In the genomic region with DNA sequence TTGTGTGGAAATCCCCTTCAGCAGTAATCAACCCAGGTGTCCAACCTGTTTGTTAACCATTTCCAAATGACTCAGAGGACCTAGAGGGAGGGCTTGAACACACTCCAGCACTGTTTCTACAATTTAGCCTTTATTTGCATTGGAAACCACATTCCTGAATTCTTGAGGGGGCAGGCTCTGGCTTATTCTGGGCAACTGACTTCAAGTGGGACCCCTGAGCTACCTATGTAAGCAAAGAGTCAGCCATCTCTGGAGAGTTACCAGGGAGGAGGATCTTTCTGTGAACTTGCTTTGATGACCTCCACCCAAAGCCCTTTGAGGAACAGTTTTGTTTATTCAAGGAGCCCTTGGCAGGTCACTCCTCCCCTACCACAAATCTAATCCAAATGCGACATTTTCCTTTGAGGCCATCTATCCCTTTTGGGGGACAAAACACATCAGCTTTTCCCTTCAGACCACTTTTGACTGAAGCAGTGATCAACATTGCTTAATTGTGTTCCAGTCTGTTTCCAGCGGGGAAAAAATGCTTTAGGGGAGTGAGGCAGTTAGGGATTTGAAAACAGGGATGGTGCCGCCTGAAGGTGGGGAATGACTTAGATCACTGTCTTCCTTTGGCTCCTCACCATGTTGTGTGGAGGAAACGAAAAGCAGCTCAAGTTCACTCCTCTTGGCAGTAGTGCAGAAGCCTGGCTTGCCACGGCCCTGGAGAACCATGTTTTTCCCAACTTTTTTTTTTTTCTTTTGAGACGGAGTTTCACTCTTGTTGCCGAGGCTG, we compare ENCODE assay signal across 1 cellular context.
TF ChIP-seq lines count a peak whose summit lies in the region.

No MANE protein-coding gene starts in this region.

TF ChIP-seq in HepG2, 621 proteins besides CTCF, POLR2A, EP300 and RAD21 (continued from another document and continues in another):
- TF ChIP-seq, protein P1, sequence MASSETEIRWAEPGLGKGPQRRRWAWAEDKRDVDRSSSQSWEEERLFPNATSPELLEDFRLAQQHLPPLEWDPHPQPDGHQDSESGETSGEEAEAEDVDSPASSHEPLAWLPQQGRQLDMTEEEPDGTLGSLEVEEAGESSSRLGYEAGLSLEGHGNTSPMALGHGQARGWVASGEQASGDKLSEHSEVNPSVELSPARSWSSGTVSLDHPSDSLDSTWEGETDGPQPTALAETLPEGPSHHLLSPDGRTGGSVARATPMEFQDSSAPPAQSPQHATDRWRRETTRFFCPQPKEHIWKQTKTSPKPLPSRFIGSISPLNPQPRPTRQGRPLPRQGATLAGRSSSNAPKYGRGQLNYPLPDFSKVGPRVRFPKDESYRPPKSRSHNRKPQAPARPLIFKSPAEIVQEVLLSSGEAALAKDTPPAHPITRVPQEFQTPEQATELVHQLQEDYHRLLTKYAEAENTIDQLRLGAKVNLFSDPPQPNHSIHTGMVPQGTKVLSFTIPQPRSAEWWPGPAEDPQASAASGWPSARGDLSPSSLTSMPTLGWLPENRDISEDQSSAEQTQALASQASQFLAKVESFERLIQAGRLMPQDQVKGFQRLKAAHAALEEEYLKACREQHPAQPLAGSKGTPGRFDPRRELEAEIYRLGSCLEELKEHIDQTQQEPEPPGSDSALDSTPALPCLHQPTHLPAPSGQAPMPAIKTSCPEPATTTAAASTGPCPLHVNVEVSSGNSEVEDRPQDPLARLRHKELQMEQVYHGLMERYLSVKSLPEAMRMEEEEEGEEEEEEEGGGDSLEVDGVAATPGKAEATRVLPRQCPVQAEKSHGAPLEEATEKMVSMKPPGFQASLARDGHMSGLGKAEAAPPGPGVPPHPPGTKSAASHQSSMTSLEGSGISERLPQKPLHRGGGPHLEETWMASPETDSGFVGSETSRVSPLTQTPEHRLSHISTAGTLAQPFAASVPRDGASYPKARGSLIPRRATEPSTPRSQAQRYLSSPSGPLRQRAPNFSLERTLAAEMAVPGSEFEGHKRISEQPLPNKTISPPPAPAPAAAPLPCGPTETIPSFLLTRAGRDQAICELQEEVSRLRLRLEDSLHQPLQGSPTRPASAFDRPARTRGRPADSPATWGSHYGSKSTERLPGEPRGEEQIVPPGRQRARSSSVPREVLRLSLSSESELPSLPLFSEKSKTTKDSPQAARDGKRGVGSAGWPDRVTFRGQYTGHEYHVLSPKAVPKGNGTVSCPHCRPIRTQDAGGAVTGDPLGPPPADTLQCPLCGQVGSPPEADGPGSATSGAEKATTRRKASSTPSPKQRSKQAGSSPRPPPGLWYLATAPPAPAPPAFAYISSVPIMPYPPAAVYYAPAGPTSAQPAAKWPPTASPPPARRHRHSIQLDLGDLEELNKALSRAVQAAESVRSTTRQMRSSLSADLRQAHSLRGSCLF (CRISPR knock-in tag; IDR thresholded peaks at IDR 0.05; ENCODE audit: borderline replicate concordance) = 0 out of 2 replicates have a peak, but pooled peaks have one; percentile 31
- TF ChIP-seq, protein P2, sequence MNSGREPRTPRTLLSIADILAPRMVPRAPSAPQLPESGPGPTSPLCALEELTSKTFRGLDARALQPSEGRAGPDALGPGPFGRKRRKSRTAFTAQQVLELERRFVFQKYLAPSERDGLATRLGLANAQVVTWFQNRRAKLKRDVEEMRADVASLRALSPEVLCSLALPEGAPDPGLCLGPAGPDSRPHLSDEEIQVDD (CRISPR knock-in tag; IDR thresholded peaks at IDR 0.05; ENCODE audit: borderline replicate concordance) = 0 out of 2 replicates have a peak, but pooled peaks have one; percentile 75
- TF ChIP-seq, protein P3, sequence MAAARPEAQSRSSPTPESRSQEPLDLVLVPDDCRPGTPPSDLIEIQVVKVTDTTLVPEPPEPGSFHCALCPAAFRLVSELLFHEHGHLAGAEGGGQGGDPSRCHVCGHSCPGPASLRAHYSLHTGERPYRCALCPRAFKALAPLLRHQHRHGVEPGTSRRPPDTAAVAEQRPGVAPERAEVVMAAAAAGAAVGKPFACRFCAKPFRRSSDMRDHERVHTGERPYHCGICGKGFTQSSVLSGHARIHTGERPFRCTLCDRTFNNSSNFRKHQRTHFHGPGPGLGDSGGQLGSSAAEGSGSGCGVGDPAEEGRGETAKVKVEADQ (CRISPR knock-in tag; IDR thresholded peaks at IDR 0.05; ENCODE audit: borderline replicate concordance) = peak; percentile 74
- peak; percentile 70 for TF ChIP-seq RBFOX2 (IDR thresholded peaks at IDR 0.05; ENCODE audit: low read depth, low read length)
- peak; percentile 86 for TF ChIP-seq ZNF652 (CRISPR knock-in tag; IDR thresholded peaks at IDR 0.05; ENCODE audit: borderline replicate concordance, low read depth)
- TF ChIP-seq AKAP8 (CRISPR knock-in tag; IDR thresholded peaks at IDR 0.05) = no peak
- no peak for TF ChIP-seq NCOR1 (IDR thresholded peaks at IDR 0.05; ENCODE audit: borderline replicate concordance, low read length)
- no peak for TF ChIP-seq PRPF4 (IDR thresholded peaks at IDR 0.05; ENCODE audit: low read depth, low read length, poor library complexity, severe bottlenecking)
- TF ChIP-seq, protein P4, sequence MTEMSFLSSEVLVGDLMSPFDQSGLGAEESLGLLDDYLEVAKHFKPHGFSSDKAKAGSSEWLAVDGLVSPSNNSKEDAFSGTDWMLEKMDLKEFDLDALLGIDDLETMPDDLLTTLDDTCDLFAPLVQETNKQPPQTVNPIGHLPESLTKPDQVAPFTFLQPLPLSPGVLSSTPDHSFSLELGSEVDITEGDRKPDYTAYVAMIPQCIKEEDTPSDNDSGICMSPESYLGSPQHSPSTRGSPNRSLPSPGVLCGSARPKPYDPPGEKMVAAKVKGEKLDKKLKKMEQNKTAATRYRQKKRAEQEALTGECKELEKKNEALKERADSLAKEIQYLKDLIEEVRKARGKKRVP (CRISPR knock-in tag; IDR thresholded peaks at IDR 0.05) = peak in 1 of 2 experiments; percentile 41; a peak in 2 of 4 replicates
- peak; percentile 89; the same call in 1 of the 2 replicates for TF ChIP-seq SALL2 (CRISPR knock-in tag; IDR thresholded peaks at IDR 0.05)
- TF ChIP-seq TOPORS (CRISPR knock-in tag; IDR thresholded peaks at IDR 0.05) = peak; percentile 83; the same call in 1 of the 2 replicates
- TF ChIP-seq ZFP62 (CRISPR knock-in tag; IDR thresholded peaks at IDR 0.05) = no peak
- TF ChIP-seq, protein P5, sequence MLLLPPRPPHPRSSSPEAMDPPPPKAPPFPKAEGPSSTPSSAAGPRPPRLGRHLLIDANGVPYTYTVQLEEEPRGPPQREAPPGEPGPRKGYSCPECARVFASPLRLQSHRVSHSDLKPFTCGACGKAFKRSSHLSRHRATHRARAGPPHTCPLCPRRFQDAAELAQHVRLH (CRISPR knock-in tag; IDR thresholded peaks at IDR 0.05; ENCODE audit: borderline replicate concordance, low read depth) = peak; percentile 77; the same call in 1 of the 2 replicates
- peak; percentile 17; the same call in 1 of the 2 replicates for TF ChIP-seq ZNF124 (CRISPR knock-in tag; IDR thresholded peaks at IDR 0.05)
- TF ChIP-seq MED13 (CRISPR knock-in tag; IDR thresholded peaks at IDR 0.05) = peak; percentile 95
- peak; percentile 6; the same call in 1 of the 2 replicates for TF ChIP-seq MEIS1 (CRISPR knock-in tag; IDR thresholded peaks at IDR 0.05; ENCODE audit: borderline replicate concordance)
- TF ChIP-seq, protein P6, sequence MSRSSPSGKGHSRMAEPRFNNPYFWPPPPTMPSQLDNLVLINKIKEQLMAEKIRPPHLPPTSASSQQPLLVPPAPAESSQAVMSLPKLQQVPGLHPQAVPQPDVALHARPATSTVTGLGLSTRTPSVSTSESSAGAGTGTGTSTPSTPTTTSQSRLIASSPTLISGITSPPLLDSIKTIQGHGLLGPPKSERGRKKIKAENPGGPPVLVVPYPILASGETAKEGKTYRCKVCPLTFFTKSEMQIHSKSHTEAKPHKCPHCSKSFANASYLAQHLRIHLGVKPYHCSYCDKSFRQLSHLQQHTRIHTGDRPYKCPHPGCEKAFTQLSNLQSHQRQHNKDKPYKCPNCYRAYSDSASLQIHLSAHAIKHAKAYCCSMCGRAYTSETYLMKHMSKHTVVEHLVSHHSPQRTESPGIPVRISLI (CRISPR knock-in tag; IDR thresholded peaks at IDR 0.05; ENCODE audit: borderline replicate concordance) = peak; percentile 91; the same call in 1 of the 2 replicates
- peak; percentile 88 for TF ChIP-seq CBFB (CRISPR knock-in tag; IDR thresholded peaks at IDR 0.05)
- 0 out of 2 replicates have a peak, but pooled peaks have one; percentile 30 for TF ChIP-seq NFKBIZ (CRISPR knock-in tag; IDR thresholded peaks at IDR 0.05)
- peak; percentile 88 for TF ChIP-seq NFIC (IDR thresholded peaks at IDR 0.05; ENCODE audit: low read length)
- peak; percentile 72 for TF ChIP-seq NR2F2 (IDR thresholded peaks at IDR 0.05; ENCODE audit: borderline replicate concordance, low read depth)
- TF ChIP-seq ZNF496 (CRISPR knock-in tag; IDR thresholded peaks at IDR 0.05; ENCODE audit: insufficient replicate concordance) = no peak
- TF ChIP-seq, protein P7, sequence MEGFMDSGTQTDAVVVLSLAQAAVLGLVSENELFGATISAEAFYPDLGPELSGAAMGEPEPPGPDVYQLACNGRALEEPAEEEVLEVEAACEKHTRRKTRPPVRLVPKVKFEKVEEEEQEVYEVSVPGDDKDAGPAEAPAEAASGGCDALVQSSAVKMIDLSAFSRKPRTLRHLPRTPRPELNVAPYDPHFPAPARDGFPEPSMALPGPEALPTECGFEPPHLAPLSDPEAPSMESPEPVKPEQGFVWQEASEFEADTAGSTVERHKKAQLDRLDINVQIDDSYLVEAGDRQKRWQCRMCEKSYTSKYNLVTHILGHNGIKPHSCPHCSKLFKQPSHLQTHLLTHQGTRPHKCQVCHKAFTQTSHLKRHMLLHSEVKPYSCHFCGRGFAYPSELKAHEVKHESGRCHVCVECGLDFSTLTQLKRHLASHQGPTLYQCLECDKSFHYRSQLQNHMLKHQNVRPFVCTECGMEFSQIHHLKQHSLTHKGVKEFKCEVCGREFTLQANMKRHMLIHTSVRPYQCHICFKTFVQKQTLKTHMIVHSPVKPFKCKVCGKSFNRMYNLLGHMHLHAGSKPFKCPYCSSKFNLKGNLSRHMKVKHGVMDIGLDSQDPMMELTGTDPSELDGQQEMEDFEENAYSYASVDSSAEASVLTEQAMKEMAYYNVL (CRISPR knock-in tag; IDR thresholded peaks at IDR 0.05; ENCODE audit: borderline replicate concordance) = peak; percentile 91
- TF ChIP-seq JDP2 (CRISPR knock-in tag; IDR thresholded peaks at IDR 0.05; ENCODE audit: borderline replicate concordance) = no peak
- TF ChIP-seq RFXANK (CRISPR knock-in tag; IDR thresholded peaks at IDR 0.05) = no peak
- no peak for TF ChIP-seq ZNF382 (CRISPR knock-in tag; IDR thresholded peaks at IDR 0.05; ENCODE audit: borderline replicate concordance)
- peak; percentile 18; the same call in 1 of the 2 replicates for TF ChIP-seq DNMT1 (CRISPR knock-in tag; IDR thresholded peaks at IDR 0.05)
- no peak for TF ChIP-seq ZNF484 (CRISPR knock-in tag; IDR thresholded peaks at IDR 0.05; ENCODE audit: borderline replicate concordance, low read depth)
- TF ChIP-seq, protein P8, sequence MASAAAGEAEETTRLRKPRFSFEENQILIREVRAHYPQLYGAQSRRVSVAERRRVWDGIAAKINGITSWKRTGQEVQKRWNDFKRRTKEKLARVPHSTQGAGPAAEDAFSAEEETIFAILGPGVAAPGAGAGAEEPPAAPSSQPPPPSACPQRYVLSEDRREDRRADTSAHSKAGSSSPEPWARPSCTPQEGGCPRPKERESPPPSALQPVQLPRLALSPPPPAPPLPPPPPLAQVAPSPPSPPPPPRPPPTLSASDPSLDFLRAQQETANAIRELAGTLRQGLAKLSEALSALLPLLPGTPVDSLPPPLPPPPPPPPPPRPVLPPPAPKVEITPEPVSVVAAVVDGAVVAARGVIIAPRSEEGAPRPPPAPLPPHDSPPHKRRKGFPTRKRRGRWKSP (CRISPR knock-in tag; IDR thresholded peaks at IDR 0.05) = no peak; the same call in 1 of the 2 replicates
- peak; percentile 76; the same call in 1 of the 2 replicates for TF ChIP-seq HMG20A (CRISPR knock-in tag; IDR thresholded peaks at IDR 0.05; ENCODE audit: borderline replicate concordance)
- peak; percentile 90 for TF ChIP-seq RXRB (CRISPR knock-in tag; IDR thresholded peaks at IDR 0.05; ENCODE audit: borderline replicate concordance)
- peak; percentile 18; the same call in 1 of the 2 replicates for TF ChIP-seq ZNF292 (CRISPR knock-in tag; IDR thresholded peaks at IDR 0.05; ENCODE audit: borderline replicate concordance, low read depth)
- TF ChIP-seq, protein P9, sequence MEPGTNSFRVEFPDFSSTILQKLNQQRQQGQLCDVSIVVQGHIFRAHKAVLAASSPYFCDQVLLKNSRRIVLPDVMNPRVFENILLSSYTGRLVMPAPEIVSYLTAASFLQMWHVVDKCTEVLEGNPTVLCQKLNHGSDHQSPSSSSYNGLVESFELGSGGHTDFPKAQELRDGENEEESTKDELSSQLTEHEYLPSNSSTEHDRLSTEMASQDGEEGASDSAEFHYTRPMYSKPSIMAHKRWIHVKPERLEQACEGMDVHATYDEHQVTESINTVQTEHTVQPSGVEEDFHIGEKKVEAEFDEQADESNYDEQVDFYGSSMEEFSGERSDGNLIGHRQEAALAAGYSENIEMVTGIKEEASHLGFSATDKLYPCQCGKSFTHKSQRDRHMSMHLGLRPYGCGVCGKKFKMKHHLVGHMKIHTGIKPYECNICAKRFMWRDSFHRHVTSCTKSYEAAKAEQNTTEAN (CRISPR knock-in tag; conservative IDR thresholded peaks at IDR 0.05) = peak; percentile 48; the same call in 1 of the 2 replicates
- TF ChIP-seq FOSL2 (CRISPR knock-in tag; IDR thresholded peaks at IDR 0.05) = peak; percentile 95
- TF ChIP-seq, protein P10, sequence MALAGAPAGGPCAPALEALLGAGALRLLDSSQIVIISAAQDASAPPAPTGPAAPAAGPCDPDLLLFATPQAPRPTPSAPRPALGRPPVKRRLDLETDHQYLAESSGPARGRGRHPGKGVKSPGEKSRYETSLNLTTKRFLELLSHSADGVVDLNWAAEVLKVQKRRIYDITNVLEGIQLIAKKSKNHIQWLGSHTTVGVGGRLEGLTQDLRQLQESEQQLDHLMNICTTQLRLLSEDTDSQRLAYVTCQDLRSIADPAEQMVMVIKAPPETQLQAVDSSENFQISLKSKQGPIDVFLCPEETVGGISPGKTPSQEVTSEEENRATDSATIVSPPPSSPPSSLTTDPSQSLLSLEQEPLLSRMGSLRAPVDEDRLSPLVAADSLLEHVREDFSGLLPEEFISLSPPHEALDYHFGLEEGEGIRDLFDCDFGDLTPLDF (CRISPR knock-in tag; IDR thresholded peaks at IDR 0.05) = peak; percentile 53; the same call in 1 of the 2 replicates
